Comparison of ENCODE assay signal across 21 cellular contexts in the genomic region with DNA sequence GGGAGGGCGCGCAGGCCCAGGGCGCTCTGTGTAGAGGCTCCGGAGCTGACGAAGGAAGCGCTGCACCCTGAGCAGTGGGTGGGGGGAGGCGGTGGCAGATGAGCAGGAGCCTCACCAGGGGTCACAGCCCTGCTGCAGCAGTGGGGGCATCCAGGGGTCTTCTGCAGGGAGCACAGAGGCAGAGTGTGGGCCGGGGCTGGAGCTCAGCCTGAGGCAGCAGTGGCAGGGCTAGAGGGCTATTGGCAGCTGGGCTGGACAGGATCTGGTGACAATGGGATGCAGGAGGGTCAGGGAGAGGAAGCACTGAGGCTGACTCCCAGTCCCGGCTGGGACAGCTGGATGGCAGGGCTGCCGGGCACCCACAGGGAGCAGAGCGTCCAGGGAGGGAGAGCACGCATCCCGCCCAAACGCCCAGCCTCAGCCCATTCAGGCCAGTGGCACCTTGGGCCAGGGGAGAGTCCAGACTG. TPM values are rescaled to one million over a fixed set of nuclear protein-coding genes. Genes with fewer than 3 reads are reported as not detected.
DNase-seq lines count a peak whose midpoint lies in the region; ATAC-seq lines count a peak whose summit lies in the region.
"Had no signal": no experiment of that assay in that cellular context is flagged by ENCODE, and none has a peak within 500 bp of the region (broad histone marks: within the 10 kb centered on the region; RNA-seq: fewer than 3 reads in every experiment).

No MANE protein-coding gene starts in this region.

- H3K9me3 Mint-ChIP-seq in activated T-helper 2 cell treated with anti-CD3 and anti-CD28 coated beads, Interferon-gamma antibody, Interleukin-2, Interleukin-4, amounts not matched to agents 10 μg/mL and 5 μg/mL and 100 μg/mL, durations not matched to agents 14 hours and 24 hours and 36 hours: no peaks in the 10 kb centered on the region
- no peaks in the 10 kb centered on the region for H3K9me3 Mint-ChIP-seq in memory B cell
- no peaks in the 10 kb centered on the region for H3K9me3 Mint-ChIP-seq in stimulated activated naive B cell treated with anti-CD40 and anti-IgM and Interleukin-4, amounts not matched to agents 10 μg/mL and 1 μg/mL and 100 μg/mL, for 72 hours
- H3K9me3 Mint-ChIP-seq in activated T-helper 1 cell treated with anti-CD3 and anti-CD28 coated beads, Interleukin-12 subunit alpha, Interleukin-12 subunit beta, Interleukin-2, Interleukin-4 antibody, amounts not matched to agents 30 ng/mL and 10 ng/mL and 1 ng/mL, durations not matched to agents 14 hours and 24 hours and 36 hours: no peaks in the 10 kb centered on the region
- H3K9me3 Mint-ChIP-seq: natural killer cell had no signal

- H3K27me3 Mint-ChIP-seq in activated T-helper 2 cell treated with anti-CD3 and anti-CD28 coated beads, Interferon-gamma antibody, Interleukin-2, Interleukin-4, amounts not matched to agents 10 μg/mL and 5 μg/mL and 100 μg/mL, durations not matched to agents 14 hours and 24 hours and 36 hours (ENCODE audit: low read depth): no peaks in the 10 kb centered on the region
- no peaks in the 10 kb centered on the region for H3K27me3 Mint-ChIP-seq in memory B cell
- no peaks in the 10 kb centered on the region for H3K27me3 Mint-ChIP-seq in stimulated activated naive B cell treated with anti-CD40 and anti-IgM and Interleukin-4, amounts not matched to agents 10 μg/mL and 1 μg/mL and 100 μg/mL, for 72 hours
- no peaks in the 10 kb centered on the region for H3K27me3 Mint-ChIP-seq in activated T-helper 1 cell treated with anti-CD3 and anti-CD28 coated beads, Interleukin-12 subunit alpha, Interleukin-12 subunit beta, Interleukin-2, Interleukin-4 antibody, amounts not matched to agents 30 ng/mL and 10 ng/mL and 1 ng/mL, durations not matched to agents 14 hours and 24 hours and 36 hours (ENCODE audit: insufficient read depth)

- H3K36me3 Mint-ChIP-seq in activated T-helper 2 cell treated with anti-CD3 and anti-CD28 coated beads, Interferon-gamma antibody, Interleukin-2, Interleukin-4, amounts not matched to agents 10 μg/mL and 5 μg/mL and 100 μg/mL, durations not matched to agents 14 hours and 24 hours and 36 hours (ENCODE audit: low read depth): peaks cover 42% of the 10 kb centered on the region
- H3K36me3 Mint-ChIP-seq in memory B cell: peaks cover 6% of the 10 kb centered on the region
- peaks cover 55 to 74% of the 10 kb centered on the region in 2 donors for H3K36me3 Mint-ChIP-seq in stimulated activated naive B cell treated with anti-CD40 and anti-IgM and Interleukin-4, amounts not matched to agents 10 μg/mL and 1 μg/mL and 100 μg/mL, for 72 hours
- H3K36me3 Mint-ChIP-seq in activated T-helper 1 cell treated with anti-CD3 and anti-CD28 coated beads, Interleukin-12 subunit alpha, Interleukin-12 subunit beta, Interleukin-2, Interleukin-4 antibody, amounts not matched to agents 30 ng/mL and 10 ng/mL and 1 ng/mL, durations not matched to agents 14 hours and 24 hours and 36 hours (ENCODE audit: low read depth): peaks cover 15% of the 10 kb centered on the region
- H3K36me3 Mint-ChIP-seq: natural killer cell had no signal

- WGBS in right cardiac atrium: 90% methylated on average over 14 of the region's 14 CpGs

- H3K4me1 Mint-ChIP-seq in activated T-helper 2 cell treated with anti-CD3 and anti-CD28 coated beads, Interferon-gamma antibody, Interleukin-2, Interleukin-4, amounts not matched to agents 10 μg/mL and 5 μg/mL and 100 μg/mL, durations not matched to agents 14 hours and 24 hours and 36 hours (ENCODE audit: low read depth): peaks cover 24% of the 10 kb centered on the region
- peaks cover 5% of the 10 kb centered on the region for H3K4me1 Mint-ChIP-seq in memory B cell
- peaks cover 37 to 62% of the 10 kb centered on the region in 2 donors for H3K4me1 Mint-ChIP-seq in stimulated activated naive B cell treated with anti-CD40 and anti-IgM and Interleukin-4, amounts not matched to agents 10 μg/mL and 1 μg/mL and 100 μg/mL, for 72 hours
- H3K4me1 Mint-ChIP-seq in activated T-helper 1 cell treated with anti-CD3 and anti-CD28 coated beads, Interleukin-12 subunit alpha, Interleukin-12 subunit beta, Interleukin-2, Interleukin-4 antibody, amounts not matched to agents 30 ng/mL and 10 ng/mL and 1 ng/mL, durations not matched to agents 14 hours and 24 hours and 36 hours (ENCODE audit: low read depth): peaks cover 8% of the 10 kb centered on the region

- ATAC-seq in right cardiac atrium: no peak
- ATAC-seq in left cardiac atrium: no peak
- no peak for ATAC-seq in memory B cell (ENCODE audit: low read depth)
- no peak for ATAC-seq in stimulated activated naive B cell treated with anti-CD40 and anti-IgM and Interleukin-4, amounts not matched to agents 10 μg/mL and 1 μg/mL and 100 μg/mL, for 72 hours (replicated peaks)
- no peak for ATAC-seq in GM19397 (IDR thresholded peaks at IDR 0.05; ENCODE audit: unreplicated experiment)
- ATAC-seq: natural killer cell, pancreas had no signal

- H3K27ac ChIP-seq in right cardiac atrium (ENCODE audit: low read length): no peak overlapping the region
- H3K27ac ChIP-seq: right atrium auricular region, vagina had no signal

- no peaks in the 10 kb centered on the region for H3K9me3 ChIP-seq in right cardiac atrium (ENCODE audit: control insufficient read depth, low read length)
- H3K9me3 ChIP-seq: pancreas, right atrium auricular region, vagina had no signal

- DNase-seq in right cardiac atrium: peak in 2 of 3 donors; percentile 53 to 60
- no peak for DNase-seq in left cardiac atrium
- DNase-seq in activated T-helper 2 cell treated with anti-CD3 and anti-CD28 coated beads, Interferon-gamma antibody, Interleukin-2, Interleukin-4, amounts not matched to agents 10 μg/mL and 5 μg/mL and 100 μg/mL, durations not matched to agents 14 hours and 24 hours and 36 hours (ENCODE audit: low spot score): no peak
- no peak for DNase-seq in memory B cell (ENCODE audit: low spot score in 2 of 2)
- DNase-seq in stimulated activated naive B cell treated with anti-CD40 and anti-IgM and Interleukin-4, amounts not matched to agents 10 μg/mL and 1 μg/mL and 100 μg/mL, for 72 hours: no peak
- DNase-seq in activated T-helper 1 cell treated with anti-CD3 and anti-CD28 coated beads, Interleukin-12 subunit alpha, Interleukin-12 subunit beta, Interleukin-2, Interleukin-4 antibody, amounts not matched to agents 30 ng/mL and 10 ng/mL and 1 ng/mL, durations not matched to agents 14 hours and 24 hours and 36 hours (ENCODE audit: low spot score): no peak
- no peak for DNase-seq in stimulated activated CD4-positive, alpha-beta T cell treated with anti-CD3 and anti-CD28 coated beads, Interleukin-12 subunit alpha, Interleukin-12 subunit beta, amount 100 ng/mL, for 4 hours
- DNase-seq: activated CD4-positive, CD25-positive, alpha-beta regulatory T cell treated with anti-CD3 and anti-CD28 coated beads, Interleukin-2, amount 50 U/mL, for 72 hours; C1 segment of cervical spinal cord; DMS 273 treated with DMSO at 0.1 percent for 48 hours; GF-D8; natural killer cell; NCI-H1092; NCI-H187 treated with DMSO at 0.1 percent for 48 hours; NCI-H2227 treated with DMSO at 0.1 percent for 48 hours; NCI-H774 had no signal

- H3K27me3 ChIP-seq in right cardiac atrium (ENCODE audit: control insufficient read depth, insufficient read depth): no peaks in the 10 kb centered on the region
- H3K27me3 ChIP-seq: pancreas, right atrium auricular region, vagina had no signal

- no peak overlapping the region for H3K4me3 Mint-ChIP-seq in activated T-helper 2 cell treated with anti-CD3 and anti-CD28 coated beads, Interferon-gamma antibody, Interleukin-2, Interleukin-4, amounts not matched to agents 10 μg/mL and 5 μg/mL and 100 μg/mL, durations not matched to agents 14 hours and 24 hours and 36 hours (ENCODE audit: low read depth)
- no peak overlapping the region for H3K4me3 Mint-ChIP-seq in memory B cell
- peak overlapping the region in 1 of 2 donors; percentile 29 for H3K4me3 Mint-ChIP-seq in stimulated activated naive B cell treated with anti-CD40 and anti-IgM and Interleukin-4, amounts not matched to agents 10 μg/mL and 1 μg/mL and 100 μg/mL, for 72 hours
- H3K4me3 Mint-ChIP-seq in activated T-helper 1 cell treated with anti-CD3 and anti-CD28 coated beads, Interleukin-12 subunit alpha, Interleukin-12 subunit beta, Interleukin-2, Interleukin-4 antibody, amounts not matched to agents 30 ng/mL and 10 ng/mL and 1 ng/mL, durations not matched to agents 14 hours and 24 hours and 36 hours: no peak overlapping the region
- H3K4me3 Mint-ChIP-seq: natural killer cell had no signal

- H3K27ac Mint-ChIP-seq in activated T-helper 2 cell treated with anti-CD3 and anti-CD28 coated beads, Interferon-gamma antibody, Interleukin-2, Interleukin-4, amounts not matched to agents 10 μg/mL and 5 μg/mL and 100 μg/mL, durations not matched to agents 14 hours and 24 hours and 36 hours: peak overlapping the region; percentile 46
- peak overlapping the region; percentile 29 for H3K27ac Mint-ChIP-seq in memory B cell
- peak overlapping the region; percentile 90 for H3K27ac Mint-ChIP-seq in stimulated activated naive B cell treated with anti-CD40 and anti-IgM and Interleukin-4, amounts not matched to agents 10 μg/mL and 1 μg/mL and 100 μg/mL, for 72 hours
- no peak overlapping the region for H3K27ac Mint-ChIP-seq in activated T-helper 1 cell treated with anti-CD3 and anti-CD28 coated beads, Interleukin-12 subunit alpha, Interleukin-12 subunit beta, Interleukin-2, Interleukin-4 antibody, amounts not matched to agents 30 ng/mL and 10 ng/mL and 1 ng/mL, durations not matched to agents 14 hours and 24 hours and 36 hours

- intact Hi-C loops in right cardiac atrium (cut with DNase I) (no loop called here), left cardiac atrium (cut with DNase I) (loop anchor here in 1 of 2 donors (10.0 kb wide), 1 partner anchor 230 kb away; no protein-coding TSS in a partner anchor)
- intact Hi-C loops in activated T-helper 2 cell treated with anti-CD3 and anti-CD28 coated beads, Interferon-gamma antibody, Interleukin-2, Interleukin-4, amounts not matched to agents 10 μg/mL and 5 μg/mL and 100 μg/mL, durations not matched to agents 14 hours and 24 hours and 36 hours (cut with micrococcal nuclease): no loop called here
- intact Hi-C loops in activated T-helper 1 cell treated with anti-CD3 and anti-CD28 coated beads, Interleukin-12 subunit alpha, Interleukin-12 subunit beta, Interleukin-2, Interleukin-4 antibody, amounts not matched to agents 30 ng/mL and 10 ng/mL and 1 ng/mL, durations not matched to agents 14 hours and 24 hours and 36 hours (cut with micrococcal nuclease): no loop called here

- peaks cover 7% of the 10 kb centered on the region for H3K4me1 ChIP-seq in right cardiac atrium (ENCODE audit: control insufficient read depth, insufficient read depth, low read length)

- H3K4me3 ChIP-seq in right cardiac atrium (ENCODE audit: low read length): no peak overlapping the region
- H3K4me3 ChIP-seq: lung, pancreas, right atrium auricular region, vagina had no signal

RNA-seq across cellular contexts. Expression of a gene that starts 21.0 kb away (rescaled TPM):
- 1 to 10 TPM; 3.2 to 6.1 (median 5.1) TPM for total RNA-seq in right cardiac atrium
- 3.1 TPM for polyA plus RNA-seq in right cardiac atrium
- total RNA-seq in left cardiac atrium: 1 to 10 TPM; 3.0 to 4.2 TPM
- 13.5 and 17.3 TPM in 2 replicates for total RNA-seq in activated T-helper 2 cell treated with anti-CD3 and anti-CD28 coated beads, Interferon-gamma antibody, Interleukin-2, Interleukin-4, amounts not matched to agents 10 μg/mL and 5 μg/mL and 100 μg/mL, durations not matched to agents 14 hours and 24 hours and 36 hours
- 12.5 and 14.5 TPM in 2 replicates for total RNA-seq in activated T-helper 1 cell treated with anti-CD3 and anti-CD28 coated beads, Interleukin-12 subunit alpha, Interleukin-12 subunit beta, Interleukin-2, Interleukin-4 antibody, amounts not matched to agents 30 ng/mL and 10 ng/mL and 1 ng/mL, durations not matched to agents 14 hours and 24 hours and 36 hours

RNA-seq across cellular contexts. Expression of a gene that starts 44.3 kb away (rescaled TPM):
- total RNA-seq in right cardiac atrium: 10 to 100 TPM; 27.3 to 36.8 (median 29.3) TPM
- 40.1 TPM for polyA plus RNA-seq in right cardiac atrium
- 10 to 100 TPM; 31.5 to 32.6 TPM for total RNA-seq in left cardiac atrium
- 186 and 189 TPM in 2 replicates for total RNA-seq in activated T-helper 2 cell treated with anti-CD3 and anti-CD28 coated beads, Interferon-gamma antibody, Interleukin-2, Interleukin-4, amounts not matched to agents 10 μg/mL and 5 μg/mL and 100 μg/mL, durations not matched to agents 14 hours and 24 hours and 36 hours
- 128 and 134 TPM in 2 replicates for total RNA-seq in activated T-helper 1 cell treated with anti-CD3 and anti-CD28 coated beads, Interleukin-12 subunit alpha, Interleukin-12 subunit beta, Interleukin-2, Interleukin-4 antibody, amounts not matched to agents 30 ng/mL and 10 ng/mL and 1 ng/mL, durations not matched to agents 14 hours and 24 hours and 36 hours

Comparison
In these comparisons a context has a peak if more than half of its experiments do, and no peak if none do; other contexts are left out.
1. DNase-seq: peak in right cardiac atrium (2 of 3); none in left cardiac atrium (single experiment), activated T-helper 2 cell treated with anti-CD3 and anti-CD28 coated beads, Interferon-gamma antibody, Interleukin-2, Interleukin-4, amounts not matched to agents 10 μg/mL and 5 μg/mL and 100 μg/mL, durations not matched to agents 14 hours and 24 hours and 36 hours (single experiment), memory B cell (0 of 2), stimulated activated naive B cell treated with anti-CD40 and anti-IgM and Interleukin-4, amounts not matched to agents 10 μg/mL and 1 μg/mL and 100 μg/mL, for 72 hours (single experiment), activated T-helper 1 cell treated with anti-CD3 and anti-CD28 coated beads, Interleukin-12 subunit alpha, Interleukin-12 subunit beta, Interleukin-2, Interleukin-4 antibody, amounts not matched to agents 30 ng/mL and 10 ng/mL and 1 ng/mL, durations not matched to agents 14 hours and 24 hours and 36 hours (single experiment) and stimulated activated CD4-positive, alpha-beta T cell treated with anti-CD3 and anti-CD28 coated beads, Interleukin-12 subunit alpha, Interleukin-12 subunit beta, amount 100 ng/mL, for 4 hours (single experiment).